16 cellular contexts compared by ENCODE assay signal in the genomic region with DNA sequence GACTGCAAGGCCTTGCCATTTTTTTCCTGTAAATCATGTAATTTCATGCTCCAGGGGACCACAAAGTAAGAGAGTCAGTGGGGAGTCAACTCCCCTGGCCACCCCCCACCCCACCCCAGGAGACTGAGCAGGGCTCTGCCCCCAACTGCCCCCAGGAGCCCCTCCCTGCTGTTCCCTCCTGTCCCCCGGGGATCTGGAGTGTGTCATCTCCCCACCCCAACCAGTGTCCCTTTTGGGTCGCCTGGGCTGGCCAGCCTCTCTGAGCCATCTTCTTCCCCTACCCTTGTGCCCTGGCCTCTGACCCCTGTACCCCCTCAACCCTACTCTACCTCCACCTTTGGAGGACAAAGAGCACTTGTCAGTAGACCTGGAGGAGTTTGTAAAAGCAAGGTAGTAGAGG. TPM values are rescaled to one million over a fixed set of nuclear protein-coding genes. Genes with fewer than 3 reads are reported as not detected.
A peak's percentile ranks its signal among the peaks of the same experiment; 100 is the strongest.
DNase-seq lines count a peak whose midpoint lies in the region; ATAC-seq, FAIRE-seq and TF ChIP-seq lines count a peak whose summit lies in the region.
"Had no signal": no experiment of that assay in that cellular context is flagged by ENCODE, and none has a peak within 500 bp of the region (broad histone marks: within the 10 kb centered on the region; RNA-seq: fewer than 3 reads in every experiment).

No MANE protein-coding gene starts in this region.

- POLR2A ChIA-PET in A549 (lab: Yijun Ruan, JAX), result no interaction called here

- no peaks in the 10 kb centered on the region for H3K9me3 ChIP-seq in A549
- H3K9me3 ChIP-seq in neural progenitor cell (ENCODE audit: low read depth), result no peaks in the 10 kb centered on the region

- H4K20me1 ChIP-seq in neural progenitor cell (ENCODE audit: low read depth), result no peaks in the 10 kb centered on the region

- peaks cover 90% of the 10 kb centered on the region for H3K4me1 Mint-ChIP-seq in neural progenitor cell
- peaks cover 61 to 72% of the 10 kb centered on the region in 2 donors for H3K4me1 Mint-ChIP-seq in stimulated activated naive B cell treated with anti-CD40 and anti-IgM and Interleukin-4, amounts not matched to agents 10 μg/mL and 1 μg/mL and 100 μg/mL, for 72 hours

- WGBS in A549 (ENCODE audit: missing lambda C conversion rate), result 67% methylated on average over 1 of the region's 2 CpGs

- H3K27ac ChIP-seq in A549 (peak overlapping the region; percentile 39 to 92; a peak in 4 of 6 replicates), neural progenitor cell (no peak overlapping the region)
- H3K27ac ChIP-seq: HL-60 had no signal

- peaks cover 51% of the 10 kb centered on the region for H3F3A ChIP-seq in neural progenitor cell (ENCODE audit: low read depth)

- TF ChIP-seq RAD21 in A549 (conservative IDR thresholded peaks at IDR 0.05 in 1 of 2, IDR thresholded peaks at IDR 0.05 in 1 of 2), result no peak

- H3K27me3 ChIP-seq in H7 (ENCODE audit: control insufficient read depth, insufficient read depth, low read length) (no peaks in the 10 kb centered on the region), neural progenitor cell (no peaks in the 10 kb centered on the region)

- FAIRE-seq in A549 (lab: Jason Lieb, UNC), result no peak
- FAIRE-seq: GM12891, GM19239, K562 had no signal

- no peaks in the 10 kb centered on the region for H3K9me3 Mint-ChIP-seq in neural progenitor cell
- no peaks in the 10 kb centered on the region for H3K9me3 Mint-ChIP-seq in stimulated activated naive B cell treated with anti-CD40 and anti-IgM and Interleukin-4, amounts not matched to agents 10 μg/mL and 1 μg/mL and 100 μg/mL, for 72 hours
- H3K9me3 Mint-ChIP-seq: CD4-positive, alpha-beta T cell had no signal

- CTCF ChIA-PET in A549 (lab: Yijun Ruan, JAX), result interaction anchor here (1.2 kb wide), 1 partner anchor 16 kb away, joined by 3 read pairs; no protein-coding TSS in a partner anchor

- H3K4me3 Mint-ChIP-seq in neural progenitor cell, result no peak overlapping the region
- H3K4me3 Mint-ChIP-seq in stimulated activated naive B cell treated with anti-CD40 and anti-IgM and Interleukin-4, amounts not matched to agents 10 μg/mL and 1 μg/mL and 100 μg/mL, for 72 hours, result no peak overlapping the region
- H3K4me3 Mint-ChIP-seq: B cell; CD4-positive, alpha-beta T cell had no signal

- H3K79me2 ChIP-seq in neural progenitor cell (ENCODE audit: low read depth), result peaks cover 56% of the 10 kb centered on the region

- H3K36me3 ChIP-seq in H7 (replicated peaks; ENCODE audit: control insufficient read depth, insufficient read depth, low read length) (no peaks in the 10 kb centered on the region), neural progenitor cell (no peaks in the 10 kb centered on the region)

- H3K4me1 ChIP-seq in A549 (peaks cover 55% of the 10 kb centered on the region), neural progenitor cell (peaks cover 93% of the 10 kb centered on the region)

- TF ChIP-seq EP300 in A549 (IDR thresholded peaks at IDR 0.05), result no peak

- H3K27me3 Mint-ChIP-seq in neural progenitor cell (ENCODE audit: insufficient read depth, low read depth), result peaks cover 3% of the 10 kb centered on the region
- no peaks in the 10 kb centered on the region for H3K27me3 Mint-ChIP-seq in stimulated activated naive B cell treated with anti-CD40 and anti-IgM and Interleukin-4, amounts not matched to agents 10 μg/mL and 1 μg/mL and 100 μg/mL, for 72 hours
- H3K27me3 Mint-ChIP-seq: B cell; CD4-positive, alpha-beta T cell had no signal

- DNase-seq in A549 (ENCODE audit: low read depth in 1 of 2, low spot score in 1 of 2), result no peak
- peak; percentile 32 for DNase-seq in H7
- no peak for DNase-seq in neural progenitor cell (ENCODE audit: low spot score)
- DNase-seq in stimulated activated naive B cell treated with anti-CD40 and anti-IgM and Interleukin-4, amounts not matched to agents 10 μg/mL and 1 μg/mL and 100 μg/mL, for 72 hours, result no peak
- DNase-seq in activated effector memory CD4-positive, alpha-beta T cell treated with anti-CD3 and anti-CD28 coated beads, Interleukin-2, amount 50 U/mL, for 16 hours, result no peak
- no peak for DNase-seq in HT-29 (ENCODE audit: low spot score)
- no peak for DNase-seq in GDM1 (lab: John Stamatoyannopoulos, UW)
- DNase-seq: C1 segment of cervical spinal cord; CD4-positive, alpha-beta T cell; DMS79 had no signal

- no peak for ATAC-seq in A549
- ATAC-seq in stimulated activated naive B cell treated with anti-CD40 and anti-IgM and Interleukin-4, amounts not matched to agents 10 μg/mL and 1 μg/mL and 100 μg/mL, for 72 hours (replicated peaks), result no peak
- ATAC-seq: HCT116, K562 had no signal

- H2AFZ ChIP-seq in neural progenitor cell (replicated peaks), result no peak overlapping the region

- TF ChIP-seq POLR2A in A549 (IDR thresholded peaks at IDR 0.05; ENCODE audit: low read length), result no peak

- H3K4me2 ChIP-seq in A549, result no peak overlapping the region
- no peak overlapping the region for H3K4me2 ChIP-seq in neural progenitor cell

- TF ChIP-seq CTCF in A549 (IDR thresholded peaks at IDR 0.05) (no peak), neural progenitor cell (IDR thresholded peaks at IDR 0.05) (no peak)

- no peak overlapping the region for H3K9ac ChIP-seq in neural progenitor cell

- H3K27ac Mint-ChIP-seq in neural progenitor cell, result peak overlapping the region; percentile 59
- peak overlapping the region; percentile 72 for H3K27ac Mint-ChIP-seq in stimulated activated naive B cell treated with anti-CD40 and anti-IgM and Interleukin-4, amounts not matched to agents 10 μg/mL and 1 μg/mL and 100 μg/mL, for 72 hours
- H3K27ac Mint-ChIP-seq: B cell; CD4-positive, alpha-beta T cell had no signal

- H3K36me3 Mint-ChIP-seq in neural progenitor cell, result peaks cover 45% of the 10 kb centered on the region
- peaks cover 15 to 65% of the 10 kb centered on the region in 2 donors for H3K36me3 Mint-ChIP-seq in stimulated activated naive B cell treated with anti-CD40 and anti-IgM and Interleukin-4, amounts not matched to agents 10 μg/mL and 1 μg/mL and 100 μg/mL, for 72 hours

- H3K4me3 ChIP-seq in A549, result no peak overlapping the region
- no peak overlapping the region for H3K4me3 ChIP-seq in H7 (ENCODE audit: insufficient read depth, low read depth, low read length)
- no peak overlapping the region for H3K4me3 ChIP-seq in neural progenitor cell
- H3K4me3 ChIP-seq: K562 had no signal

TF ChIP-seq in A549, 52 proteins besides CTCF, POLR2A, EP300 and RAD21:
- TF ChIP-seq, protein P1, sequence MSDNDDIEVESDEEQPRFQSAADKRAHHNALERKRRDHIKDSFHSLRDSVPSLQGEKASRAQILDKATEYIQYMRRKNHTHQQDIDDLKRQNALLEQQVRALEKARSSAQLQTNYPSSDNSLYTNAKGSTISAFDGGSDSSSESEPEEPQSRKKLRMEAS (IDR thresholded peaks at IDR 0.05), result no peak
- TF ChIP-seq HOXB13 (CRISPR knock-in tag; IDR thresholded peaks at IDR 0.05; ENCODE audit: low read depth) (no peak), ESRRA (IDR thresholded peaks at IDR 0.05; ENCODE audit: borderline replicate concordance, low read length) (no peak), MAZ (IDR thresholded peaks at IDR 0.05; ENCODE audit: borderline replicate concordance, low read depth, low read length) (no peak), EHMT2 (IDR thresholded peaks at IDR 0.05; ENCODE audit: low read depth) (no peak), POLR2AphosphoS2 (conservative IDR thresholded peaks at IDR 0.05; ENCODE audit: low read length) (no peak), FOXS1 (CRISPR knock-in tag; IDR thresholded peaks at IDR 0.05) (no peak), NFE2L2 (conservative IDR thresholded peaks at IDR 0.05; ENCODE audit: low read length) (no peak), ZSCAN20 (CRISPR knock-in tag; IDR thresholded peaks at IDR 0.05) (no peak), NR3C1 (IDR thresholded peaks at IDR 0.05) (no peak), GATA3 (IDR thresholded peaks at IDR 0.05; ENCODE audit: borderline replicate concordance) (no peak), RCOR1 (IDR thresholded peaks at IDR 0.05; ENCODE audit: low read depth, low read length) (no peak), KDM1A (IDR thresholded peaks at IDR 0.05; ENCODE audit: low read depth) (no peak), CBX8 (IDR thresholded peaks at IDR 0.05) (no peak), ZFP36 (IDR thresholded peaks at IDR 0.05; ENCODE audit: borderline replicate concordance, partially characterized antibody) (no peak), JUN (IDR thresholded peaks at IDR 0.05) (no peak), SREBF2 (IDR thresholded peaks at IDR 0.05) (no peak)
- TF ChIP-seq, protein P2, sequence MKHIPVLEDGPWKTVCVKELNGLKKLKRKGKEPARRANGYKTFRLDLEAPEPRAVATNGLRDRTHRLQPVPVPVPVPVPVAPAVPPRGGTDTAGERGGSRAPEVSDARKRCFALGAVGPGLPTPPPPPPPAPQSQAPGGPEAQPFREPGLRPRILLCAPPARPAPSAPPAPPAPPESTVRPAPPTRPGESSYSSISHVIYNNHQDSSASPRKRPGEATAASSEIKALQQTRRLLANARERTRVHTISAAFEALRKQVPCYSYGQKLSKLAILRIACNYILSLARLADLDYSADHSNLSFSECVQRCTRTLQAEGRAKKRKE (CRISPR knock-in tag; IDR thresholded peaks at IDR 0.05; ENCODE audit: low read depth), result no peak
- TF ChIP-seq, protein P3, sequence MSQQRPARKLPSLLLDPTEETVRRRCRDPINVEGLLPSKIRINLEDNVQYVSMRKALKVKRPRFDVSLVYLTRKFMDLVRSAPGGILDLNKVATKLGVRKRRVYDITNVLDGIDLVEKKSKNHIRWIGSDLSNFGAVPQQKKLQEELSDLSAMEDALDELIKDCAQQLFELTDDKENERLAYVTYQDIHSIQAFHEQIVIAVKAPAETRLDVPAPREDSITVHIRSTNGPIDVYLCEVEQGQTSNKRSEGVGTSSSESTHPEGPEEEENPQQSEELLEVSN (IDR thresholded peaks at IDR 0.05; ENCODE audit: borderline replicate concordance, low read depth), result no peak

RNA-seq across cellular contexts. Expression of a gene that starts 29.4 kb away (rescaled TPM):
- polyA plus RNA-seq in A549 (2011; rRNA removed) (2.6 and 3.2 TPM in 2 replicates), A549 (2017; fragmentation: RNase III; extraction: RNeasy Plus Mini Kit Qiagen cat#74134 plus additional on column Dnase treatment) (12.5 to 14.5 TPM (median 14.2 TPM) in 3 replicates)
- polyA plus RNA-seq in A549 (2012; cell fraction: cytosol; rRNA removed), result 8.7 and 13.3 TPM in 2 replicates
- polyA plus RNA-seq in A549 (2012; cell fraction: nucleus; rRNA removed), result 12.8 and 21.3 TPM in 2 replicates
- 4.1 and 5.5 TPM in 2 replicates for polyA minus RNA-seq in A549 (2011; rRNA and poly(A)+ RNA removed)
- total RNA-seq in H7 (2014; rRNA removed; shearing (Covaris generic)), result 10.7 and 11.5 TPM in 2 replicates
- total RNA-seq in neural progenitor cell (ENCODE audit: low replicate concordance), result 2.7 and 6.9 TPM in 2 replicates
- total RNA-seq in HT-29 (2014; rRNA removed; shearing (Covaris generic)), result 17.2 and 18.4 TPM in 2 replicates
